1 cellular context compared by ENCODE assay signal in genomic region chr9:96618209-96619108, GRCh38.
TF ChIP-seq lines count a peak whose summit lies in the region.

No MANE protein-coding gene starts in this region.

TF ChIP-seq in IMR-90, 13 proteins besides CTCF, POLR2A, EP300 and RAD21:
- TF ChIP-seq BHLHE40 (IDR thresholded peaks at IDR 0.05; ENCODE audit: low read depth, low read length) (peak; percentile 73), CEBPB (IDR thresholded peaks at IDR 0.05; ENCODE audit: low read depth, low read length) (peak; percentile 21; the same call in 1 of the 2 replicates), USF2 (IDR thresholded peaks at IDR 0.05; ENCODE audit: low read depth, low read length) (no peak), FOS (IDR thresholded peaks at IDR 0.05; ENCODE audit: low read depth, low read length) (peak; percentile 17; the same call in 1 of the 2 replicates), MAZ (IDR thresholded peaks at IDR 0.05; ENCODE audit: borderline replicate concordance, low read depth, low read length) (no peak), MAFK (IDR thresholded peaks at IDR 0.05; ENCODE audit: low read depth, low read length) (peak; percentile 58)
